Comparison of ENCODE assay signal across 8 cellular contexts in genomic region chr13:34777914-34778303, GRCh38.
"Had no signal": no experiment of that assay in that cellular context is flagged by ENCODE, and none has a peak within 500 bp of the region (broad histone marks: within the 10 kb centered on the region; RNA-seq: fewer than 3 reads in every experiment).

No MANE protein-coding gene starts in this region.

- H3K27ac ChIP-seq: HL-60 had no signal

- H3K27ac Mint-ChIP-seq: HFFc6 had no signal

- H3K9me3 ChIP-seq: HAP-1 had no signal

- H3K4me3 Mint-ChIP-seq: HFFc6 had no signal

- H3K4me3 ChIP-seq: HAP-1, K562 had no signal

- H3K36me3 ChIP-seq: HAP-1 had no signal

- DNase-seq: GOT3, HFFc6, IMR-90, KG1 had no signal

- ATAC-seq: HCT116, K562 had no signal
